18 cellular contexts compared by ENCODE assay signal in genomic region chr6:830667-831327, GRCh38.
DNase-seq lines count a peak whose midpoint lies in the region; TF ChIP-seq lines count a peak whose summit lies in the region.
"Had no signal": no experiment of that assay in that cellular context is flagged by ENCODE, and none has a peak within 500 bp of the region (broad histone marks: within the 10 kb centered on the region; RNA-seq: fewer than 3 reads in every experiment).

No MANE protein-coding gene starts in this region.

- H3K27me3 ChIP-seq in skeletal muscle tissue (ENCODE audit: control insufficient read depth in 3 of 3, insufficient read depth in 3 of 3, low read length in 3 of 3) (no peaks in the 10 kb centered on the region), breast epithelium (no peaks in the 10 kb centered on the region)

- H3K36me3 ChIP-seq in skeletal muscle tissue (ENCODE audit: control insufficient read depth in 3 of 3, insufficient read depth in 3 of 3, low read length in 3 of 3) (peaks cover 4 to 8% (median 6%) of the 10 kb centered on the region in 3 donors), breast epithelium (no peaks in the 10 kb centered on the region)

- peaks cover 3% of the 10 kb centered on the region for H3K36me3 Mint-ChIP-seq in activated CD4-positive, alpha-beta T cell treated with anti-CD3 and anti-CD28 coated beads, Interleukin-2, amount 10 ng/mL, durations not matched to agents 7 days and 5 days (ENCODE audit: low read depth)
- peaks cover 26% of the 10 kb centered on the region for H3K36me3 Mint-ChIP-seq in glutamatergic neuron (ENCODE audit: unreplicated experiment)
- H3K36me3 Mint-ChIP-seq: CD8-positive, alpha-beta T cell had no signal

- peak overlapping the region; percentile 65 for H3K27ac ChIP-seq in skeletal muscle tissue (ENCODE audit: low read depth, low read length)
- no peak overlapping the region for H3K27ac ChIP-seq in breast epithelium

- CTCF ChIA-PET in activated CD4-positive, alpha-beta T cell treated with anti-CD3 and anti-CD28 coated beads, Interleukin-2, amount 10 ng/mL, durations not matched to agents 7 days and 5 days (lab: Charles Lee): interaction anchor here (1.0 kb wide), 1 partner anchor 11 kb away, joined by 3 read pairs; no protein-coding TSS in a partner anchor

- H3K4me1 Mint-ChIP-seq in activated CD4-positive, alpha-beta T cell treated with anti-CD3 and anti-CD28 coated beads, Interleukin-2, amount 10 ng/mL, durations not matched to agents 7 days and 5 days: no peaks in the 10 kb centered on the region
- no peaks in the 10 kb centered on the region for H3K4me1 Mint-ChIP-seq in glutamatergic neuron (ENCODE audit: low read depth, unreplicated experiment)

- H3K9ac ChIP-seq in skeletal muscle tissue (ENCODE audit: low read depth in 1 of 3, low read length in 3 of 3): no peak overlapping the region
- H3K9ac ChIP-seq: SK-N-SH had no signal

- TF ChIP-seq CTCF in glutamatergic neuron (IDR thresholded peaks at IDR 0.05; ENCODE audit: partially characterized antibody, unreplicated experiment): no peak
- no peak for TF ChIP-seq CTCF in breast epithelium (IDR thresholded peaks at IDR 0.05)

- H3K4me3 ChIP-seq in skeletal muscle tissue (ENCODE audit: low read length in 3 of 3) (peak overlapping the region; percentile 38 to 64 (median 60)), breast epithelium (no peak overlapping the region)

- H3K27me3 Mint-ChIP-seq in activated CD4-positive, alpha-beta T cell treated with anti-CD3 and anti-CD28 coated beads, Interleukin-2, amount 10 ng/mL, durations not matched to agents 7 days and 5 days: peaks cover 18% of the 10 kb centered on the region
- peaks cover 2% of the 10 kb centered on the region for H3K27me3 Mint-ChIP-seq in glutamatergic neuron (ENCODE audit: unreplicated experiment)

- H3K27ac Mint-ChIP-seq in activated CD4-positive, alpha-beta T cell treated with anti-CD3 and anti-CD28 coated beads, Interleukin-2, amount 10 ng/mL, durations not matched to agents 7 days and 5 days: peak overlapping the region; percentile 9
- H3K27ac Mint-ChIP-seq in glutamatergic neuron (ENCODE audit: unreplicated experiment): no peak overlapping the region
- H3K27ac Mint-ChIP-seq: CD8-positive, alpha-beta T cell had no signal

- H3K4me1 ChIP-seq in skeletal muscle tissue (ENCODE audit: control insufficient read depth in 3 of 3, insufficient read depth in 3 of 3, low read length in 3 of 3): peaks cover 19 to 25% (median 25%) of the 10 kb centered on the region in 3 donors
- no peaks in the 10 kb centered on the region for H3K4me1 ChIP-seq in breast epithelium

- peaks cover 21% of the 10 kb centered on the region for H3K9me3 Mint-ChIP-seq in activated CD4-positive, alpha-beta T cell treated with anti-CD3 and anti-CD28 coated beads, Interleukin-2, amount 10 ng/mL, durations not matched to agents 7 days and 5 days
- peaks cover 5% of the 10 kb centered on the region for H3K9me3 Mint-ChIP-seq in glutamatergic neuron (ENCODE audit: unreplicated experiment)

- POLR2A ChIA-PET in activated CD4-positive, alpha-beta T cell treated with anti-CD3 and anti-CD28 coated beads, Interleukin-2, amount 10 ng/mL, durations not matched to agents 7 days and 5 days (lab: Charles Lee): no interaction called here

- H3K9me3 ChIP-seq in skeletal muscle tissue (ENCODE audit: control insufficient read depth in 3 of 3, low read length in 3 of 3) (no peaks in the 10 kb centered on the region), breast epithelium (peaks cover 4 to 7% of the 10 kb centered on the region in 2 donors)
- H3K9me3 ChIP-seq: SK-N-SH had no signal

- TF ChIP-seq POLR2A in breast epithelium (IDR thresholded peaks at IDR 0.05): no peak

- no peak for DNase-seq in activated CD4-positive, alpha-beta T cell treated with anti-CD3 and anti-CD28 coated beads, Interleukin-2, amount 10 ng/mL, durations not matched to agents 7 days and 5 days
- no peak for DNase-seq in activated CD4-positive, alpha-beta T cell treated with anti-CD3 and anti-CD28 coated beads for 1 hour
- DNase-seq in NCI-H748 (lab: John Stamatoyannopoulos, UW; ENCODE audit: unreplicated experiment) (peak; percentile 95), SHP77 (lab: John Stamatoyannopoulos, UW) (peak; percentile 34 to 40), glutamatergic neuron (no peak), breast epithelium (ENCODE audit: low spot score in 2 of 2) (no peak), COLO829 (ENCODE audit: low spot score) (no peak)
- DNase-seq: AML-193; C1 segment of cervical spinal cord; CD8-positive, alpha-beta T cell; DMS79; IMR-90; NCI-H1930; NCI-H2171 treated with DMSO at 0.1 percent for 48 hours; NCI-H526; Right ventricle myocardium superior; SK-N-SH had no signal

- intact Hi-C loops in breast epithelium (cut with DNase I; ENCODE audit: low total_unique reads): no loop called here

- no peak overlapping the region for H3K4me3 Mint-ChIP-seq in activated CD4-positive, alpha-beta T cell treated with anti-CD3 and anti-CD28 coated beads, Interleukin-2, amount 10 ng/mL, durations not matched to agents 7 days and 5 days
- no peak overlapping the region for H3K4me3 Mint-ChIP-seq in glutamatergic neuron (ENCODE audit: unreplicated experiment)
- H3K4me3 Mint-ChIP-seq: CD8-positive, alpha-beta T cell had no signal

Comparison
In these comparisons a context has a peak if more than half of its experiments do, and no peak if none do; other contexts are left out.
1. DNase-seq: peak in NCI-H748 (single experiment) and SHP77 (2 of 2); none in activated CD4-positive, alpha-beta T cell treated with anti-CD3 and anti-CD28 coated beads, Interleukin-2, amount 10 ng/mL, durations not matched to agents 7 days and 5 days (single experiment), activated CD4-positive, alpha-beta T cell treated with anti-CD3 and anti-CD28 coated beads for 1 hour (single experiment), glutamatergic neuron (single experiment), breast epithelium (0 of 2) and COLO829 (single experiment).
2. H3K4me3 ChIP-seq: peak in skeletal muscle tissue (3 of 3); none in breast epithelium (0 of 3).